ENCODE assay signal across 10 cellular contexts in genomic region chr16:74391454-74392050, GRCh38. TPM values are rescaled to one million over a fixed set of nuclear protein-coding genes. Genes with fewer than 3 reads are reported as not detected.
A peak's percentile ranks its signal among the peaks of the same experiment; 100 is the strongest.
DNase-seq lines count a peak whose midpoint lies in the region; ATAC-seq and TF ChIP-seq lines count a peak whose summit lies in the region.
"Not testable (repeated sequence)": the region's sequence is repeated elsewhere in the genome, so short reads cannot be mapped to it uniquely, and the experiment has no call there.
"Had no signal": no experiment of that assay in that cellular context is flagged by ENCODE, and none has a peak within 500 bp of the region (broad histone marks: within the 10 kb centered on the region; RNA-seq: fewer than 3 reads in every experiment).

No MANE protein-coding gene starts in this region.

- H3K56ac ChIP-seq in H9 (ENCODE audit: insufficient read length, low read depth, low read length), result not testable (repeated sequence)

- H3K27ac Mint-ChIP-seq in H9, result not testable (repeated sequence)

- H4K20me1 ChIP-seq in H9 (ENCODE audit: control insufficient read depth, insufficient read depth, insufficient read length), result not testable (repeated sequence)

- H3K18ac ChIP-seq in H9 (ENCODE audit: insufficient read length, low read depth, low read length), result not testable (repeated sequence)

- H3K9me3 ChIP-seq in H9 (ENCODE audit: control insufficient read depth, low read depth, low read length); lung (ENCODE audit: control insufficient read depth in 2 of 2, insufficient read depth in 1 of 2, low read length in 1 of 2); vagina: not testable (repeated sequence)

- not testable (repeated sequence) for H4K91ac ChIP-seq in H9 (ENCODE audit: insufficient read length, low read depth, low read length)

- H4K5ac ChIP-seq in H9 (ENCODE audit: insufficient read length, low read depth, low read length), result not testable (repeated sequence)

- not testable (repeated sequence) for H3K36me3 ChIP-seq in lung (ENCODE audit: control insufficient read depth in 2 of 2, insufficient read depth in 2 of 2, low read length in 2 of 2); vagina

- H2BK120ac ChIP-seq in H9 (ENCODE audit: low read depth, low read length, poor library complexity, severe bottlenecking), result not testable (repeated sequence)

- not testable (repeated sequence) for H3K14ac ChIP-seq in H9 (ENCODE audit: insufficient read depth, low read length)

- not testable (repeated sequence) for H4K8ac ChIP-seq in H9 (replicated peaks; ENCODE audit: insufficient read length, low read depth, low read length)

- not testable (repeated sequence) for H3K27me3 ChIP-seq in H9 (ENCODE audit: insufficient read depth, low read length); lung (ENCODE audit: control insufficient read depth, insufficient read depth); vagina

- H3K79me2 ChIP-seq in H9 (ENCODE audit: insufficient read depth, low read length), result not testable (repeated sequence)

- H3K4me2 ChIP-seq in H9 (ENCODE audit: insufficient read depth, insufficient read length, low read length), result not testable (repeated sequence)

- H3K4me3 Mint-ChIP-seq in H9, result not testable (repeated sequence)

- not testable (repeated sequence) for H3K36me3 Mint-ChIP-seq in H9 (ENCODE audit: insufficient read depth in 1 of 3, low read depth in 3 of 3)

- H3K9ac ChIP-seq in H9 (ENCODE audit: extremely low read depth, insufficient read length, low read length), result not testable (repeated sequence)

- TF ChIP-seq POLR2A in vagina (IDR thresholded peaks at IDR 0.05), result not testable (repeated sequence)

- intact Hi-C loops in posterior vena cava (cut with DNase I); vagina (cut with DNase I): not testable (repeated sequence)

- TF ChIP-seq CTCF in H9 (conservative IDR thresholded peaks at IDR 0.05); lung (IDR thresholded peaks at IDR 0.05; ENCODE audit: control extremely low read depth, extremely low read depth); vagina (IDR thresholded peaks at IDR 0.05): not testable (repeated sequence)

- DNase-seq in ACHN (peak; percentile 0), H9 (peak; percentile 4), ecto neural progenitor cell (ENCODE audit: low spot score) (peak; percentile 17), lung (ENCODE audit: low spot score) (peak; percentile 27), posterior vena cava (ENCODE audit: low spot score) (peak; percentile 75), vagina (ENCODE audit: extremely low spot score in 2 of 2) (peak; percentile 40 to 52)
- peak; percentile 28 for DNase-seq in activated CD8-positive, alpha-beta memory T cell treated with anti-CD3 and anti-CD28 coated beads for 24 hours

- WGBS in H9 (ENCODE audit: extremely low coverage, insufficient read length, low lambda C conversion rate), result no CpG with 5 or more reads among the region's 13 CpGs
- WGBS in lung, 2 donors, result 87 to 88% methylated on average over 9 to 10 of the region's 13 CpGs

- H2AFZ ChIP-seq in H9 (ENCODE audit: low read length), result not testable (repeated sequence)

- not testable (repeated sequence) for ATAC-seq in lung (ENCODE audit: insufficient read depth, low FRiP score)

- not testable (repeated sequence) for H3K27me3 Mint-ChIP-seq in H9 (ENCODE audit: low read depth)

- H3K27ac ChIP-seq in H9 (ENCODE audit: insufficient read length, low read depth, low read length); lung (ENCODE audit: low read depth in 1 of 2, low read length in 1 of 2); vagina: not testable (repeated sequence)

- not testable (repeated sequence) for H3K23me2 ChIP-seq in H9 (ENCODE audit: insufficient read length, low read depth, low read length, poor library complexity, severe bottlenecking)

- not testable (repeated sequence) for H3K9me3 Mint-ChIP-seq in H9

- H2BK12ac ChIP-seq in H9 (ENCODE audit: insufficient read length, low read depth, low read length), result not testable (repeated sequence)

- H3K4me1 Mint-ChIP-seq in H9, result not testable (repeated sequence)

- H3K4ac ChIP-seq in H9 (ENCODE audit: low read depth, low read length), result not testable (repeated sequence)

- H2AK5ac ChIP-seq in H9 (ENCODE audit: insufficient read length, low read length), result not testable (repeated sequence)

- not testable (repeated sequence) for H3K4me3 ChIP-seq in lung, vagina

- not testable (repeated sequence) for H3T11ph ChIP-seq in H9 (ENCODE audit: low read length)

- H3K4me1 ChIP-seq in H9 (ENCODE audit: insufficient read depth, low read length); lung (ENCODE audit: control insufficient read depth in 2 of 2, insufficient read depth in 2 of 2, low read length in 2 of 2); vagina: not testable (repeated sequence)

- not testable (repeated sequence) for H3K23ac ChIP-seq in H9 (ENCODE audit: insufficient read length, low read depth, low read length)

- not testable (repeated sequence) for H2BK15ac ChIP-seq in H9 (ENCODE audit: low read depth, low read length)

- in situ Hi-C loops in ACHN (cut with HindIII; ENCODE audit: low pct_ligation_motif_present, low pct_unique_long_range_greater_than_20kb, low sequenced_read_pairs), result not testable (repeated sequence)

- not testable (repeated sequence) for H2BK5ac ChIP-seq in H9 (ENCODE audit: insufficient read length, low read length)

- not testable (repeated sequence) for H3K79me1 ChIP-seq in H9 (ENCODE audit: insufficient read depth, low read depth, low read length, poor library complexity, severe bottlenecking)

- H2BK20ac ChIP-seq in H9 (ENCODE audit: low read depth, low read length, poor library complexity, severe bottlenecking), result not testable (repeated sequence)

RNA-seq across cellular contexts. Expression of gene NPIPB15, which starts 15.4 kb away (rescaled TPM):
- total RNA-seq in H9 (2021) (1.6 and 2.6 TPM in 2 replicates), lung (1 to 10 TPM; 2.7 to 4.0 TPM), posterior vena cava (1 to 10 TPM; 2.6 to 2.7 TPM), vagina (not detected)
- 10 to 100 TPM in 1 of 2 donors, 1 to 10 TPM in 1; 4.2 to 32.0 TPM for polyA plus RNA-seq in lung
- total RNA-seq: H4, HT-29 had no signal

RNA-seq across cellular contexts. Expression of gene CLEC18B, which starts 29.7 kb away (rescaled TPM):
- total RNA-seq in H9 (2021) (0.31 and 0.37 TPM in 2 replicates), lung (1 to 10 TPM in 1 of 2 donors, not detected in 1; 1.9 TPM), posterior vena cava (under 1 TPM; 0.52 to 0.60 TPM), vagina (6.4 TPM)
- polyA plus RNA-seq in lung, result under 1 TPM; 0.65 to 0.77 TPM
- polyA plus RNA-seq: GM23248 had no signal

Comparison
In these comparisons a context has a peak if more than half of its experiments do, and no peak if none do; other contexts are left out.
1. DNase-seq: peak in every context shown above with its lines; median percentile 75 in posterior vena cava; 46 in vagina; 28 in activated CD8-positive, alpha-beta memory T cell treated with anti-CD3 and anti-CD28 coated beads for 24 hours; 27 in lung; 17 in ecto neural progenitor cell; 4 in H9; 0 in ACHN.